12 cellular contexts compared by ENCODE assay signal in genomic region chr19:38661996-38662395, GRCh38. TPM values are rescaled to one million over a fixed set of nuclear protein-coding genes. Genes with fewer than 3 reads are reported as not detected.
DNase-seq lines count a peak whose midpoint lies in the region; ATAC-seq and TF ChIP-seq lines count a peak whose summit lies in the region.
"Had no signal": no experiment of that assay in that cellular context is flagged by ENCODE, and none has a peak within 500 bp of the region (broad histone marks: within the 10 kb centered on the region; RNA-seq: fewer than 3 reads in every experiment).

No MANE protein-coding gene starts in this region.

- peaks cover 5 to 38% of the 10 kb centered on the region in 2 experiments for H3K36me3 ChIP-seq in mesenchymal stem cell (ENCODE audit: control insufficient read depth in 1 of 2, insufficient read depth in 2 of 2, low read depth in 1 of 2, low read length in 2 of 2)
- H3K36me3 ChIP-seq in thyroid gland = no peaks in the 10 kb centered on the region

- peak overlapping the region; percentile 19 to 37 for H3K18ac ChIP-seq in mesenchymal stem cell (ENCODE audit: low read depth in 1 of 2, low read length in 2 of 2)

- intact Hi-C loops in thyroid gland (cut with DNase I) = no loop called here

- H3K27ac Mint-ChIP-seq in brain = peak overlapping the region in 3 of 5 experiments; percentile 79 to 88 (median 84)
- H3K27ac Mint-ChIP-seq: memory B cell had no signal

- H2BK120ac ChIP-seq in mesenchymal stem cell (ENCODE audit: low read depth, low read length) = no peak overlapping the region

- H3K27me3 Mint-ChIP-seq in brain = no peaks in the 10 kb centered on the region
- H3K27me3 Mint-ChIP-seq: IgD-negative memory B cell, memory B cell had no signal

- TF ChIP-seq CTCF in brain (conservative IDR thresholded peaks at IDR 0.05) = no peak
- no peak for TF ChIP-seq CTCF in thyroid gland (IDR thresholded peaks at IDR 0.05)

- H3K4me3 Mint-ChIP-seq in brain = peak overlapping the region in 2 of 5 experiments; percentile 3 to 26
- H3K4me3 Mint-ChIP-seq: IgD-negative memory B cell, memory B cell had no signal

- H3K9me3 ChIP-seq in mesenchymal stem cell (ENCODE audit: control insufficient read depth, low read length) = no peaks in the 10 kb centered on the region
- H3K9me3 ChIP-seq in thyroid gland = no peaks in the 10 kb centered on the region

- 75% methylated on average over 1 of the region's 1 CpG for WGBS in mesenchymal stem cell
- 0 to 10% methylated on average over 1 of the region's 1 CpG for WGBS in thyroid gland, 2 donors

- H4K91ac ChIP-seq in mesenchymal stem cell (ENCODE audit: low read length) = peak overlapping the region; percentile 25

- no peak overlapping the region for H3K4me2 ChIP-seq in mesenchymal stem cell (ENCODE audit: low read length, poor library complexity, severe bottlenecking)

- peak overlapping the region; percentile 13 for H2AK5ac ChIP-seq in mesenchymal stem cell (ENCODE audit: low read length, severe bottlenecking)

- peaks cover 5% of the 10 kb centered on the region for H3K36me3 Mint-ChIP-seq in brain
- H3K36me3 Mint-ChIP-seq: IgD-negative memory B cell had no signal

- no peaks in the 10 kb centered on the region for H3K9me3 Mint-ChIP-seq in brain
- H3K9me3 Mint-ChIP-seq: IgD-negative memory B cell, memory B cell had no signal

- H3K27ac ChIP-seq in mesenchymal stem cell (ENCODE audit: low read length, poor library complexity, severe bottlenecking) (peak overlapping the region; percentile 68), thyroid gland (peak overlapping the region; percentile 96 to 97 (median 97))

- H3K27me3 ChIP-seq in mesenchymal stem cell (ENCODE audit: control insufficient read depth in 1 of 2, insufficient read depth in 1 of 2, low read length in 2 of 2) = no peaks in the 10 kb centered on the region
- H3K27me3 ChIP-seq in thyroid gland = no peaks in the 10 kb centered on the region

- H3K79me1 ChIP-seq in mesenchymal stem cell (replicated peaks; ENCODE audit: low read length, poor library complexity, severe bottlenecking) = no peaks in the 10 kb centered on the region

- peak overlapping the region in 1 of 2 experiments; percentile 24 for H2BK12ac ChIP-seq in mesenchymal stem cell (ENCODE audit: low read length in 2 of 2)

- peaks cover 57% of the 10 kb centered on the region for H3K4me1 ChIP-seq in mesenchymal stem cell (ENCODE audit: control insufficient read depth, insufficient read depth, low read depth, low read length)
- H3K4me1 ChIP-seq in thyroid gland = peaks cover 97 to 100% of the 10 kb centered on the region in 2 donors

- ATAC-seq in HG02623 (IDR thresholded peaks at IDR 0.05; ENCODE audit: unreplicated experiment) = no peak

- no peak overlapping the region for H3K14ac ChIP-seq in mesenchymal stem cell (ENCODE audit: low read length in 2 of 2)

- TF ChIP-seq POLR2A in thyroid gland (IDR thresholded peaks at IDR 0.05) = peak in 1 of 2 donors; percentile 91

- no peak overlapping the region for H4K8ac ChIP-seq in mesenchymal stem cell (ENCODE audit: low read length)

- H2BK15ac ChIP-seq in mesenchymal stem cell (ENCODE audit: low read depth, poor library complexity, severe bottlenecking) = no peak overlapping the region

- no peak overlapping the region for H3K9ac ChIP-seq in mesenchymal stem cell (ENCODE audit: low read length)

- H3K4me1 Mint-ChIP-seq in brain = peaks cover 96% of the 10 kb centered on the region

- no peak overlapping the region for H2AFZ ChIP-seq in mesenchymal stem cell (ENCODE audit: low read depth, low read length)

- peak overlapping the region; percentile 22 to 85 for H3K4ac ChIP-seq in mesenchymal stem cell (ENCODE audit: low read depth in 1 of 2, low read length in 2 of 2)

- H3K23ac ChIP-seq in mesenchymal stem cell (ENCODE audit: low read length in 2 of 2) = no peak overlapping the region

- peak; percentile 24 for DNase-seq in NCI-H2196 (lab: John Stamatoyannopoulos, UW; ENCODE audit: unreplicated experiment)
- DNase-seq in NCI-H2196 treated with DMSO at 0.1 percent for 48 hours (lab: John Stamatoyannopoulos, UW; ENCODE audit: unreplicated experiment) = no peak
- no peak for DNase-seq in mesenchymal stem cell
- peak; percentile 76 to 80 for DNase-seq in thyroid gland
- DNase-seq in NCI-H446 (lab: John Stamatoyannopoulos, UW) = no peak
- DNase-seq in kidney glomerular epithelial cell (lab: John Stamatoyannopoulos, UW) = no peak
- DNase-seq: ACHN had no signal

- no peak overlapping the region for H2BK5ac ChIP-seq in mesenchymal stem cell (ENCODE audit: low read depth, low read length, poor library complexity, severe bottlenecking)

- H3K4me3 ChIP-seq in mesenchymal stem cell (ENCODE audit: insufficient read depth in 1 of 2, low read depth in 1 of 2, low read length in 2 of 2) (no peak overlapping the region), thyroid gland (replicated peaks in 1 of 3) (no peak overlapping the region)

RNA-seq across cellular contexts. Expression of gene ACTN4, which starts 14.5 kb away (rescaled TPM):
- 379 TPM for polyA plus RNA-seq in brain (ENCODE audit: insufficient read depth, low read depth, low replicate concordance)
- polyA plus RNA-seq in mesenchymal stem cell (2013, experiment 1 of 2) = 259 TPM
- 250 TPM for polyA plus RNA-seq in mesenchymal stem cell (2013, experiment 2 of 2)
- 100 to 1,000 TPM; 191 to 479 (median 365) TPM for total RNA-seq in thyroid gland

RNA-seq across cellular contexts. Expression of gene EIF3K, which starts 43.0 kb away (rescaled TPM):
- 367 TPM for polyA plus RNA-seq in brain (ENCODE audit: insufficient read depth, low read depth, low replicate concordance)
- polyA plus RNA-seq in mesenchymal stem cell (2013, experiment 1 of 2) = 221 TPM
- 218 TPM for polyA plus RNA-seq in mesenchymal stem cell (2013, experiment 2 of 2)
- 100 to 1,000 TPM; 205 to 504 (median 440) TPM for total RNA-seq in thyroid gland

RNA-seq across cellular contexts. Expression of gene MAP4K1, which starts 44.2 kb away (rescaled TPM):
- polyA plus RNA-seq in brain (ENCODE audit: insufficient read depth, low read depth, low replicate concordance) = 1.4 TPM
- polyA plus RNA-seq in mesenchymal stem cell (2013, experiment 1 of 2) = 0.14 TPM
- polyA plus RNA-seq in mesenchymal stem cell (2013, experiment 2 of 2) = 0.08 TPM
- total RNA-seq in thyroid gland = 1 to 10 TPM in 3 of 4 donors, under 1 TPM in 1; 0.83 to 9.7 (median 2.2) TPM
- total RNA-seq: dermis microvascular lymphatic vessel endothelial cell had no signal

Comparison
In these comparisons a context has a peak if more than half of its experiments do, and no peak if none do; other contexts are left out.
1. DNase-seq: peak in NCI-H2196 (single experiment) and thyroid gland (2 of 2); none in NCI-H2196 treated with DMSO at 0.1 percent for 48 hours (single experiment), mesenchymal stem cell (single experiment), NCI-H446 (0 of 2) and kidney glomerular epithelial cell (single experiment).